In the genomic region with DNA sequence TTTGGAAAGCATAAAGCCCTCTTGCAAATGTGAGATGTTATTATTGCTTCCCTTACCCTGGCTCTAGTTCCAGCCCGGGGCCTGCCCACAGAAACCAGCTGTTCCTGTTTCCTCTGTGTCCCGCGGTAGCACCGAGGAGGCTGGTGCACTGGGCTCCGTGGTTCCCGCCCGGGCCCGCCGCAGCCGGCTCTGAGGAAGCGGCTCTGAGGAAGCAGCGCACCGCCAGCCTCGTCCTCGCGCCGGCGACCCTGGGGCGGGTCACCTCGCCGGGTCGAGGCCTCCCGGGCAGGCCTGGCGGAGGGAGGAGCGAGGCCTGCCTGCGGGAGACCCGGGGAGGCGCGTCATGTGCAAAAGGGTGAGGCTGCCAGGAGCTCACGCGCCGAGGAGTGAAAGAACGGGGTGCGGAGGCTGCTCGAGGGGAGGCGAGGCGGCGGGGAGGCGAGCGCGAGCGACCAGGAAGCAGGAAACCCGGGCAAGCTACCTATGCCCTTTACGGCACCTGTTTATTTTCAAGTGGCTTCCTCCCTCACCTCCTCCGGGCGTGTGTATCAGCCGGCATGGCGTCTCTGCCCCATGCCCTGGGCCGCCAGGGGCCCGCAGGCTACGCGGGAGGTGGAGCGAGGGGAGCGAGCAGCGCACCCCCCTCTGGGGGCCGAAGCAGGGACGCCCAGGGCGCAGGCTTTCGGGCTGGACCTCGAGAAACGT, we compare ENCODE assay signal across 9 cellular contexts.
A peak's percentile ranks its signal among the peaks of the same experiment; 100 is the strongest.
DNase-seq lines count a peak whose midpoint lies in the region; ATAC-seq, FAIRE-seq and TF ChIP-seq lines count a peak whose summit lies in the region.
"Had no signal": no experiment of that assay in that cellular context is flagged by ENCODE, and none has a peak within 500 bp of the region (broad histone marks: within the 10 kb centered on the region; RNA-seq: fewer than 3 reads in every experiment).

No MANE protein-coding gene starts in this region.

- WGBS in pancreas, 2 donors = 2 to 3% methylated on average over 57 to 61 of the region's 61 CpGs
- WGBS in upper lobe of left lung, 2 donors = 1% methylated on average over 29 to 61 of the region's 61 CpGs

- H3K79me2 ChIP-seq in ACC112 (ENCODE audit: control insufficient read depth, insufficient read depth, low read length, unreplicated experiment) = no peaks in the 10 kb centered on the region

- no peak for TF ChIP-seq EP300 in upper lobe of left lung (IDR thresholded peaks at IDR 0.05)

- peak; percentile 30 for DNase-seq in RKO (ENCODE audit: low spot score)
- DNase-seq in activated naive CD4-positive, alpha-beta T cell treated with anti-CD3 and anti-CD28 coated beads, Interleukin-2, amount 50 U/mL, for 16 hours = peak; percentile 52
- peak; percentile 76 for DNase-seq in Right ventricle myocardium superior
- peak; percentile 29 to 81 (median 54) for DNase-seq in pancreas
- peak; percentile 65 to 93 for DNase-seq in upper lobe of left lung

- no peaks in the 10 kb centered on the region for H3K9me3 ChIP-seq in pancreas
- H3K9me3 ChIP-seq in upper lobe of left lung = no peaks in the 10 kb centered on the region

- H3K36me3 ChIP-seq in ACC112 (ENCODE audit: insufficient read depth, low read length) (no peaks in the 10 kb centered on the region), pancreas (no peaks in the 10 kb centered on the region), upper lobe of left lung (no peaks in the 10 kb centered on the region)

- H3K4me1 ChIP-seq in ACC112 (ENCODE audit: control insufficient read depth, insufficient read depth, low read length, unreplicated experiment) (peaks cover 17% of the 10 kb centered on the region), pancreas (no peaks in the 10 kb centered on the region), upper lobe of left lung (peaks cover 5 to 17% (median 5%) of the 10 kb centered on the region in 4 donors)

- peak in 1 of 4 donors; percentile 49 for TF ChIP-seq POLR2A in upper lobe of left lung (IDR thresholded peaks at IDR 0.05)

- peak overlapping the region; percentile 83 for H3K4me3 ChIP-seq in ACC112 (ENCODE audit: low read depth, low read length)
- peak overlapping the region; percentile 30 to 62 (median 46) for H3K4me3 ChIP-seq in pancreas
- peak overlapping the region; percentile 28 to 65 (median 52) for H3K4me3 ChIP-seq in upper lobe of left lung

- H3K27me3 ChIP-seq in ACC112 (ENCODE audit: insufficient read depth, low read length) (no peaks in the 10 kb centered on the region), pancreas (no peaks in the 10 kb centered on the region), upper lobe of left lung (no peaks in the 10 kb centered on the region)

- no peak for TF ChIP-seq CTCF in pancreas (IDR thresholded peaks at IDR 0.05)
- peak in 2 of 6 experiments; percentile 11 to 22 for TF ChIP-seq CTCF in upper lobe of left lung (IDR thresholded peaks at IDR 0.05)

- intact Hi-C loops in Right ventricle myocardium superior (cut with DNase I) (no loop called here), pancreas (cut with DNase I) (no loop called here)

- ATAC-seq in GM18858 (IDR thresholded peaks at IDR 0.05; ENCODE audit: unreplicated experiment) = peak; percentile 64
- peak; percentile 76 for ATAC-seq in HG03097 (IDR thresholded peaks at IDR 0.05; ENCODE audit: low FRiP score, unreplicated experiment)
- peak; percentile 90 for ATAC-seq in Right ventricle myocardium superior (ENCODE audit: poor library complexity)
- ATAC-seq in pancreas = peak; percentile 77 to 92 (median 88)
- ATAC-seq in upper lobe of left lung (ENCODE audit: low FRiP score in 2 of 2) = peak; percentile 78 to 90
- ATAC-seq: HCT116 had no signal

- FAIRE-seq in pancreas (lab: Jason Lieb, UNC) = no peak

- peak overlapping the region; percentile 97 for H2AFZ ChIP-seq in ACC112 (ENCODE audit: low read length, unreplicated experiment)

- no peak overlapping the region for H3K27ac ChIP-seq in ACC112 (ENCODE audit: low read depth, low read length)
- H3K27ac ChIP-seq in pancreas = peak overlapping the region; percentile 33 to 75 (median 53)
- H3K27ac ChIP-seq in upper lobe of left lung = peak overlapping the region; percentile 50 to 80 (median 68)
